Comparison of ENCODE assay signal across 3 cellular contexts in the genomic region with DNA sequence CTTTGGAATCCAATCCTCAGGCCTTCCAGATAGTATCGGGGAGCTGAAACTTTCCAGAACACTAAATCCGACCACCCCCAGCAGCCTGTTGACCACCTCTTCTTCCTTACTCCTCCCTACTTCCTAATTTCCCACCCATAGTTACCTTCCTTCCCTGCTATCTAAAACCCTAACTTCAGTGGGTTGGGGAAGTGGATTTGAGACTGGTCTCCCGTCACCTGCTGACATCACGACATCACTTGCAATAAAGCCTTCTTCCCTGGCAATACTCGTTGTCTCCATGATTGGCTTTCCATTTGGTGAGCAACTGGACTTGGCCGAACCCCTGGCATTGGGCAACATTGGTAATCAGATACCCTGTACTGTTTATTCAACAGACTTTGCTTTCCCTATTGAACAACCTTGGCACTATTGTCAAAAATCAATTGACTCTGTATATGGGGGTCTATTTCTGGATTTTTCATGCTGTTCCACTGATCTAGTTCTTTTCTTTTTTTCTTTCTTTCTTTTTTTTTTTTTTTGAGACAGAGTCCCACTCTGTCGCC.
TF ChIP-seq lines count a peak whose summit lies in the region.

No MANE protein-coding gene starts in this region.

TF ChIP-seq in GM12891, 5 proteins besides CTCF, POLR2A, EP300 and RAD21:
- TF ChIP-seq SPI1 (IDR thresholded peaks at IDR 0.05; ENCODE audit: low read depth, low read length) (no peak), POLR2AphosphoS5 (IDR thresholded peaks at IDR 0.05; ENCODE audit: low read depth, low read length) (no peak), TAF1 (IDR thresholded peaks at IDR 0.05; ENCODE audit: low read depth, low read length) (no peak), POU2F2 (IDR thresholded peaks at IDR 0.05; ENCODE audit: low read depth, low read length) (no peak)

TF ChIP-seq in HEK293, 187 proteins besides CTCF, POLR2A, EP300 and RAD21:
- TF ChIP-seq ZNF211 (tag by site-specific recombination; IDR thresholded peaks at IDR 0.05; ENCODE audit: low read depth) (no peak), ZNF221 (tag by site-specific recombination; IDR thresholded peaks at IDR 0.05; ENCODE audit: borderline replicate concordance) (no peak), ZNF10 (tag by site-specific recombination; IDR thresholded peaks at IDR 0.05) (peak; percentile 95)

TF ChIP-seq in H1, 55 proteins besides CTCF, POLR2A, EP300 and RAD21:
- TF ChIP-seq CBX5 (IDR thresholded peaks at IDR 0.05; ENCODE audit: low read depth, low read length), result no peak
- no peak for TF ChIP-seq TBP (IDR thresholded peaks at IDR 0.05; ENCODE audit: low read depth, low read length)
- no peak for TF ChIP-seq GTF2F1 (IDR thresholded peaks at IDR 0.05; ENCODE audit: borderline replicate concordance, low read depth, low read length)
